Comparison of ENCODE assay signal across 8 cellular contexts in the genomic region with DNA sequence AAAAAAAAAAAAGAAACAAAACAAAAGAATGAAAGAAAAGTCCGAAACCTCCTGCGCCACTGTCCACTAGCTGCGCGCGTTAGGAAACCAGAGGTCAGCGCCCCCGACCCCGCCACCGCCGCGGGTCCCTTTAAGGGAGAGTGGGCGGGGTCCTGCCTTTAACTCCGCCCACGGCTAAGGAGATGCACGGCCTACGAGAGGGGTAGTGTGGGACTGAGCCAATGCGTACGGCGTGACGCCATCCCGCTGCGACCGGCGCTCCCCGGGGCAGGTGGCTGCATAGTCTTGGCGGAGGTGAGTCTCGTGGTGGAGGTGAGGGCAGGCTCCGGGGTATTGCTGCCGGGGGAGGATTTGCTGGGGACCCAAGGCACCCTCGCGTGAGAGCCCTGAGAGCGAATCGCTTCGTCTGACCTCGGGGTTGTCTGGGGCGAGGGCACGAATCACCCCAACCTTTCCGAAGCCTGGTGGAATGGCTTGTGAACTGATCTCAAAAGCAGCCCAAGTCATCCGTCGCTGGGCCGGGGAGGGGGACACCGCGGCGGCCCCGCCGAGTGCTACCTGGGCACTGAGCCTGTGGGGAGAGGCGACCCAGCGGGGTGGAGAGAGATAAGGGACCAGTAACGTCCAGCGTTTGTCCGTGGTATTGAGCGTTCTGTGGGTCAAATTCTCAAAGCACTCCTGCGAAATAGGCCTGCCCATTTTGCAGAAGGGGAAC. TPM values are rescaled to one million over a fixed set of nuclear protein-coding genes. Genes with fewer than 3 reads are reported as not detected.
DNase-seq lines count a peak whose midpoint lies in the region; ATAC-seq, FAIRE-seq and TF ChIP-seq lines count a peak whose summit lies in the region.

Gene MRPS17 (plus strand): TSS at position 241 of the 715 bp plus-strand sequence. CDS start 1,319 bp downstream, outside the sequence.

- H3K9me3 Mint-ChIP-seq in T-cell = no peaks in the 10 kb centered on the region

- H3K4me1 ChIP-seq in heart left ventricle = peaks cover 0 to 11% (median 8%) of the 10 kb centered on the region in 12 donors
- H3K4me1 ChIP-seq in upper lobe of left lung = peaks cover 7 to 15% (median 9%) of the 10 kb centered on the region in 4 donors

- no peaks in the 10 kb centered on the region for H3K9me3 ChIP-seq in heart left ventricle
- H3K9me3 ChIP-seq in upper lobe of left lung = no peaks in the 10 kb centered on the region

- CTCF ChIA-PET in T-cell (lab: Charles Lee) = interaction anchor here in 1 of 2 donors (0.6 kb wide), 1 partner anchor 112 kb away, joined by 3 read pairs; the partner anchor contains the start of gene SUMF2

- TF ChIP-seq EP300 in upper lobe of left lung (IDR thresholded peaks at IDR 0.05) = no peak

- H3K36me3 ChIP-seq in heart left ventricle (peaks cover 0 to 36% (median 26%) of the 10 kb centered on the region in 9 donors), upper lobe of left lung (peaks cover 0 to 28% (median 14%) of the 10 kb centered on the region in 4 donors)

- H3K4me3 ChIP-seq in heart left ventricle (peak within 1 kb of the TSS; percentile 73 to 95 (median 82)), upper lobe of left lung (peak within 1 kb of the TSS; percentile 61 to 92 (median 70))

- WGBS in adipose tissue, 3 donors = 0 to 1% (median 1%) methylated on average over 53 of the region's 53 CpGs
- WGBS in heart left ventricle, 4 donors = 1 to 2% (median 1%) methylated on average over 42 to 53 of the region's 53 CpGs
- WGBS in upper lobe of left lung, 2 donors = 1% methylated on average over 48 to 50 of the region's 53 CpGs

- peak; percentile 100 for DNase-seq in GM12892 (ENCODE audit: insufficient read length)
- DNase-seq in NCI-H1436 (lab: John Stamatoyannopoulos, UW) = peak; percentile 89
- peak; percentile 83 to 97 (median 93) for DNase-seq in T-cell
- peak; percentile 88 to 94 (median 91) for DNase-seq in heart left ventricle
- peak; percentile 81 for DNase-seq in pons (ENCODE audit: low spot score)
- peak; percentile 94 to 99 for DNase-seq in upper lobe of left lung

- H3K4me1 Mint-ChIP-seq in T-cell = peaks cover 24 to 32% (median 31%) of the 10 kb centered on the region in 3 donors

- H3K27ac ChIP-seq in adipose tissue (ENCODE audit: low read depth, low read length) (peak within 1 kb of the TSS; percentile 6), heart left ventricle (peak within 1 kb of the TSS in 11 of 12 donors; percentile 50 to 89 (median 78)), upper lobe of left lung (peak within 1 kb of the TSS; percentile 78 to 86 (median 80))

- H3K4me3 Mint-ChIP-seq in T-cell = peak within 1 kb of the TSS; percentile 87 to 91 (median 88)

- no peak for TF ChIP-seq CTCF in heart left ventricle (IDR thresholded peaks at IDR 0.05)
- TF ChIP-seq CTCF in upper lobe of left lung (IDR thresholded peaks at IDR 0.05) = peak in 3 of 6 experiments; percentile 3 to 45 (median 30)

- intact Hi-C loops in heart left ventricle (cut with DNase I) = loop anchor here in 1 of 10 donors (1.0 kb wide), 1 partner anchor 13 kb away; the partner anchor contains the start of gene NIPSNAP2

- peak; percentile 99 for FAIRE-seq in GM12892 (lab: Jason Lieb, UNC)

- H3K27me3 Mint-ChIP-seq in T-cell = peaks cover 0 to 2% of the 10 kb centered on the region in 2 donors

- H3K27me3 ChIP-seq in heart left ventricle (no peaks in the 10 kb centered on the region), upper lobe of left lung (no peaks in the 10 kb centered on the region)

- peak within 1 kb of the TSS; percentile 79 to 91 for H3K27ac Mint-ChIP-seq in T-cell

- peaks cover 14% of the 10 kb centered on the region for H3K36me3 Mint-ChIP-seq in T-cell

- TF ChIP-seq POLR2A in GM12892 (IDR thresholded peaks at IDR 0.05; ENCODE audit: low read depth, low read length) (peak; percentile 96), heart left ventricle (IDR thresholded peaks at IDR 0.05) (peak in 1 of 2 donors; percentile 65), upper lobe of left lung (IDR thresholded peaks at IDR 0.05) (peak in 2 of 4 donors; percentile 69 to 80)

- POLR2A ChIA-PET in T-cell (lab: Charles Lee) = no interaction called here

- ATAC-seq in HG02798 (IDR thresholded peaks at IDR 0.05; ENCODE audit: poor library complexity, unreplicated experiment) (peak; percentile 100), T-cell (replicated peaks in 1 of 4) (peak; percentile 99 to 100 (median 100)), heart left ventricle (peak; percentile 100), upper lobe of left lung (ENCODE audit: low FRiP score in 2 of 2) (peak; percentile 99 to 100)

RNA-seq across cellular contexts. Expression of gene MRPS17, which starts in this region (rescaled TPM):
- 20.2 TPM for polyA plus RNA-seq in GM12892 (2012; ENCODE audit: missing spikeins)
- total RNA-seq in T-cell (10 to 100 TPM in 4 of 5 donors, 1 to 10 TPM in 1; 7.8 to 12.2 (median 11.1) TPM), heart left ventricle (10 to 100 TPM; 14.8 to 24.2 (median 19.0) TPM), upper lobe of left lung (10 to 100 TPM in 1 of 6 donors, 1 to 10 TPM in 5; 4.8 to 10.5 (median 8.7) TPM)
- polyA plus RNA-seq in adipose tissue (10 to 100 TPM; 10.4 to 17.8 (median 12.7) TPM), heart left ventricle (10 to 100 TPM; 17.6 to 28.1 TPM)

Comparison
In these comparisons a context has a peak if more than half of its experiments do, and no peak if none do; other contexts are left out.
1. Peak in every context shown above with its lines: DNase-seq, ATAC-seq, H3K4me3 ChIP-seq and H3K27ac ChIP-seq.
2. H3K27ac ChIP-seq: peak in every context shown above with its lines; median percentile 80 in upper lobe of left lung; 78 in heart left ventricle; 6 in adipose tissue.